ENCODE assay signal across 1 cellular context in the genomic region with DNA sequence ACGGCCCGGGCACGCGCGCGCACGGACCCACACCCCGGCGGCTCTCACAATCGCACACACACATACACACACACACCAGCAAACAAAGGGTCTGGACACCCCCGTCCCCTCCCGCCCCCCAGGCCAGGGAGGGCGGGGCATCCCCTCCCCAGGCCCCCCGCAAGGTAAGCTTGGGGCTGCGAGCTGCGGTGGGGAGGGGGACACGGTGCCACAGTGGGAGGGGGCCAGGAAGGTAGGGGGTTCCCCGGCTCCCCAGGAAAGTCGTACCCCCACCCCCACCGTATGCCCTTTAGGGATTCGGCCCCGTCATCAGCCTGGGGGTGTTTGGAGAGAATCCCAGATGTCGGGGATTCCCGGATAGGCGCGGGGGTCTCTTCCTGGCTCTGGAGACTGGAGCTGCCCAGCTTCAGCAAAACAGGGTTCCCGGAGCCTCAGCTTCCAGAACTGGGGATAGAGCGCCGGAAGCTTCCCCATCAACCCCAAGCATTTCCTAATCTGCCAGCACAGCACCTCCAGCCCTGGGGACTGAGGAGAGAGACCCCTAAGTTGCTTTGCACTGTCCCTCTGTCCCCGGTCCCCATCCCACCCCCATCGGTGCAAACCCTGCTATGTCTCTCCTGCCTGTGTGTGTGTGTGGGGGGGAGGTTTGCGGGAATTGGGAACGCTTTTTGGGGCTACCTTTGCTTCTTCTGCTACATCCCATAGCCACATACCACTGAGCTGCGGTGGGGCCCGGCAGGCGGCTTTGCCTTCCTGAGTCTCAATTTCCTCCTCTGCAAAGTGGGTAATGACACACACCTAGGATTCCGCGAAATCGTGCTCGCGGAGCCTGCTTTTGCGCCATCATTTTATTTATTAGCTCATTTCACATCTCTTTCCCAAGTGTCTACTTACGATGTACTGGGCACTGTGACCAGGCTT.
TF ChIP-seq lines count a peak whose summit lies in the region.

No MANE protein-coding gene starts in this region.

TF ChIP-seq in H1, 55 proteins besides CTCF, POLR2A, EP300 and RAD21:
- TF ChIP-seq, protein P1, sequence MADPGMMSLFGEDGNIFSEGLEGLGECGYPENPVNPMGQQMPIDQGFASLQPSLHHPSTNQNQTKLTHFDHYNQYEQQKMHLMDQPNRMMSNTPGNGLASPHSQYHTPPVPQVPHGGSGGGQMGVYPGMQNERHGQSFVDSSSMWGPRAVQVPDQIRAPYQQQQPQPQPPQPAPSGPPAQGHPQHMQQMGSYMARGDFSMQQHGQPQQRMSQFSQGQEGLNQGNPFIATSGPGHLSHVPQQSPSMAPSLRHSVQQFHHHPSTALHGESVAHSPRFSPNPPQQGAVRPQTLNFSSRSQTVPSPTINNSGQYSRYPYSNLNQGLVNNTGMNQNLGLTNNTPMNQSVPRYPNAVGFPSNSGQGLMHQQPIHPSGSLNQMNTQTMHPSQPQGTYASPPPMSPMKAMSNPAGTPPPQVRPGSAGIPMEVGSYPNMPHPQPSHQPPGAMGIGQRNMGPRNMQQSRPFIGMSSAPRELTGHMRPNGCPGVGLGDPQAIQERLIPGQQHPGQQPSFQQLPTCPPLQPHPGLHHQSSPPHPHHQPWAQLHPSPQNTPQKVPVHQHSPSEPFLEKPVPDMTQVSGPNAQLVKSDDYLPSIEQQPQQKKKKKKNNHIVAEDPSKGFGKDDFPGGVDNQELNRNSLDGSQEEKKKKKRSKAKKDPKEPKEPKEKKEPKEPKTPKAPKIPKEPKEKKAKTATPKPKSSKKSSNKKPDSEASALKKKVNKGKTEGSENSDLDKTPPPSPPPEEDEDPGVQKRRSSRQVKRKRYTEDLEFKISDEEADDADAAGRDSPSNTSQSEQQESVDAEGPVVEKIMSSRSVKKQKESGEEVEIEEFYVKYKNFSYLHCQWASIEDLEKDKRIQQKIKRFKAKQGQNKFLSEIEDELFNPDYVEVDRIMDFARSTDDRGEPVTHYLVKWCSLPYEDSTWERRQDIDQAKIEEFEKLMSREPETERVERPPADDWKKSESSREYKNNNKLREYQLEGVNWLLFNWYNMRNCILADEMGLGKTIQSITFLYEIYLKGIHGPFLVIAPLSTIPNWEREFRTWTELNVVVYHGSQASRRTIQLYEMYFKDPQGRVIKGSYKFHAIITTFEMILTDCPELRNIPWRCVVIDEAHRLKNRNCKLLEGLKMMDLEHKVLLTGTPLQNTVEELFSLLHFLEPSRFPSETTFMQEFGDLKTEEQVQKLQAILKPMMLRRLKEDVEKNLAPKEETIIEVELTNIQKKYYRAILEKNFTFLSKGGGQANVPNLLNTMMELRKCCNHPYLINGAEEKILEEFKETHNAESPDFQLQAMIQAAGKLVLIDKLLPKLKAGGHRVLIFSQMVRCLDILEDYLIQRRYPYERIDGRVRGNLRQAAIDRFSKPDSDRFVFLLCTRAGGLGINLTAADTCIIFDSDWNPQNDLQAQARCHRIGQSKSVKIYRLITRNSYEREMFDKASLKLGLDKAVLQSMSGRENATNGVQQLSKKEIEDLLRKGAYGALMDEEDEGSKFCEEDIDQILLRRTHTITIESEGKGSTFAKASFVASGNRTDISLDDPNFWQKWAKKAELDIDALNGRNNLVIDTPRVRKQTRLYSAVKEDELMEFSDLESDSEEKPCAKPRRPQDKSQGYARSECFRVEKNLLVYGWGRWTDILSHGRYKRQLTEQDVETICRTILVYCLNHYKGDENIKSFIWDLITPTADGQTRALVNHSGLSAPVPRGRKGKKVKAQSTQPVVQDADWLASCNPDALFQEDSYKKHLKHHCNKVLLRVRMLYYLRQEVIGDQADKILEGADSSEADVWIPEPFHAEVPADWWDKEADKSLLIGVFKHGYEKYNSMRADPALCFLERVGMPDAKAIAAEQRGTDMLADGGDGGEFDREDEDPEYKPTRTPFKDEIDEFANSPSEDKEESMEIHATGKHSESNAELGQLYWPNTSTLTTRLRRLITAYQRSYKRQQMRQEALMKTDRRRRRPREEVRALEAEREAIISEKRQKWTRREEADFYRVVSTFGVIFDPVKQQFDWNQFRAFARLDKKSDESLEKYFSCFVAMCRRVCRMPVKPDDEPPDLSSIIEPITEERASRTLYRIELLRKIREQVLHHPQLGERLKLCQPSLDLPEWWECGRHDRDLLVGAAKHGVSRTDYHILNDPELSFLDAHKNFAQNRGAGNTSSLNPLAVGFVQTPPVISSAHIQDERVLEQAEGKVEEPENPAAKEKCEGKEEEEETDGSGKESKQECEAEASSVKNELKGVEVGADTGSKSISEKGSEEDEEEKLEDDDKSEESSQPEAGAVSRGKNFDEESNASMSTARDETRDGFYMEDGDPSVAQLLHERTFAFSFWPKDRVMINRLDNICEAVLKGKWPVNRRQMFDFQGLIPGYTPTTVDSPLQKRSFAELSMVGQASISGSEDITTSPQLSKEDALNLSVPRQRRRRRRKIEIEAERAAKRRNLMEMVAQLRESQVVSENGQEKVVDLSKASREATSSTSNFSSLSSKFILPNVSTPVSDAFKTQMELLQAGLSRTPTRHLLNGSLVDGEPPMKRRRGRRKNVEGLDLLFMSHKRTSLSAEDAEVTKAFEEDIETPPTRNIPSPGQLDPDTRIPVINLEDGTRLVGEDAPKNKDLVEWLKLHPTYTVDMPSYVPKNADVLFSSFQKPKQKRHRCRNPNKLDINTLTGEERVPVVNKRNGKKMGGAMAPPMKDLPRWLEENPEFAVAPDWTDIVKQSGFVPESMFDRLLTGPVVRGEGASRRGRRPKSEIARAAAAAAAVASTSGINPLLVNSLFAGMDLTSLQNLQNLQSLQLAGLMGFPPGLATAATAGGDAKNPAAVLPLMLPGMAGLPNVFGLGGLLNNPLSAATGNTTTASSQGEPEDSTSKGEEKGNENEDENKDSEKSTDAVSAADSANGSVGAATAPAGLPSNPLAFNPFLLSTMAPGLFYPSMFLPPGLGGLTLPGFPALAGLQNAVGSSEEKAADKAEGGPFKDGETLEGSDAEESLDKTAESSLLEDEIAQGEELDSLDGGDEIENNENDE (IDR thresholded peaks at IDR 0.05; ENCODE audit: insufficient replicate concordance, low read length): no peak
- TF ChIP-seq GABPA (IDR thresholded peaks at IDR 0.05; ENCODE audit: borderline replicate concordance, insufficient read depth, low read length) (0 out of 2 replicates have a peak, but pooled peaks have one; percentile 20), EZH2 (IDR thresholded peaks at IDR 0.05; ENCODE audit: low read depth, low read length, severe bottlenecking) (peak; percentile 14), SUZ12 (IDR thresholded peaks at IDR 0.05; ENCODE audit: low read length) (peak; percentile 19; the same call in 1 of the 2 replicates), NANOG (IDR thresholded peaks at IDR 0.05; ENCODE audit: insufficient read depth, low read depth, low read length, poor library complexity, severe bottlenecking) (no peak), KDM4A (IDR thresholded peaks at IDR 0.05; ENCODE audit: low read depth, low read length, severe bottlenecking) (peak; percentile 0)
